1 cellular context compared by ENCODE assay signal in genomic region chr4:147683172-147683571, GRCh38.
A peak's percentile ranks its signal among the peaks of the same experiment; 100 is the strongest.
TF ChIP-seq lines count a peak whose summit lies in the region.

No MANE protein-coding gene starts in this region.

TF ChIP-seq in HepG2, 621 proteins besides CTCF, POLR2A, EP300 and RAD21 (continued from another document):
- no peak for TF ChIP-seq ZBTB40 (IDR thresholded peaks at IDR 0.05)
- no peak for TF ChIP-seq ZBTB40 (CRISPR knock-in tag; IDR thresholded peaks at IDR 0.05)
- TF ChIP-seq ZNF776 (CRISPR knock-in tag; IDR thresholded peaks at IDR 0.05) = no peak
- TF ChIP-seq ZFAT (CRISPR knock-in tag; conservative IDR thresholded peaks at IDR 0.05) = no peak
- no peak for TF ChIP-seq FOXA1 (IDR thresholded peaks at IDR 0.05)
- TF ChIP-seq FOXA1 (CRISPR knock-in tag; IDR thresholded peaks at IDR 0.05) = peak; percentile 47
